ENCODE assay signal across 9 cellular contexts in the genomic region with DNA sequence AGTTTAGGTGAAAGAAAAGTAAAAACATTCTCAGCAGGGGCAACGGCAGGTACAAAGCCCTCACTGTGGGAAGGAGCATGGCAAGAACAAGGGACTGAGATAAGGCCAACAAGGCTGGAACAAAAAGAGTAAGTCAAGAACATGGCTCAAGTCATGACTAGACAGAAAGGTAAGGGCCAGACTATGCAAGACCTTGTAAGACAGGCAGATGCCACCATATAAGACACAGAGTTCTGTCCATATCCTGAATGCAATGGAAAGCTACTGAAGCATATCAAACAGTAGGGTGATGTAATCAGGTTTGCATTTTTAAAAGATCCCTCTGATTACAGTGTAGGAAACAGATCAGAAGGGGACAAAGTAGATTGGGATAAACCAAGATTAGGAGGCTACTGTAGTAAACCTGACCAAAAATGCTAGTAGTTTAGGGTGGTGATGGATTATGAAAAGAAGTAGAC. TPM values are rescaled to one million over a fixed set of nuclear protein-coding genes. Genes with fewer than 3 reads are reported as not detected.
DNase-seq lines count a peak whose midpoint lies in the region; ATAC-seq and TF ChIP-seq lines count a peak whose summit lies in the region.
"Had no signal": no experiment of that assay in that cellular context is flagged by ENCODE, and none has a peak within 500 bp of the region (broad histone marks: within the 10 kb centered on the region; RNA-seq: fewer than 3 reads in every experiment).

No MANE protein-coding gene starts in this region.

- DNase-seq in GM10266 (ENCODE audit: extremely low spot score) (peak; percentile 32), SJSA1 (ENCODE audit: low read depth in 1 of 2, low spot score in 2 of 2) (no peak), mesothelial cell of epicardium (ENCODE audit: low spot score in 2 of 2, unreplicated experiment in 2 of 2) (no peak), heart left ventricle (no peak), LoVo (ENCODE audit: low spot score) (no peak), HPDE6-E6E7 (ENCODE audit: extremely low spot score) (no peak)
- DNase-seq: SHP77 treated with DMSO at 0.1 percent for 48 hours had no signal

- no peak overlapping the region for H3K27ac ChIP-seq in HEK293 (ENCODE audit: extremely low read depth, low read depth, low read length)
- peak overlapping the region; percentile 54 for H3K27ac ChIP-seq in SJSA1
- H3K27ac ChIP-seq in heart left ventricle = no peak overlapping the region

- TF ChIP-seq CTCF in GM10266 (IDR thresholded peaks at IDR 0.05; ENCODE audit: control insufficient read depth, insufficient read depth, low read depth, missing control alignments) (no peak), HEK293 (tag by site-specific recombination; IDR thresholded peaks at IDR 0.05) (no peak), mesothelial cell of epicardium (IDR thresholded peaks at IDR 0.05; ENCODE audit: unreplicated experiment) (no peak), heart left ventricle (IDR thresholded peaks at IDR 0.05) (no peak)

- peaks cover 40% of the 10 kb centered on the region for H3K4me1 Mint-ChIP-seq in mesothelial cell of epicardium

- H3K9me3 Mint-ChIP-seq in mesothelial cell of epicardium = no peaks in the 10 kb centered on the region

- H3K9me3 ChIP-seq in HEK293 (ENCODE audit: control insufficient read depth, insufficient read depth, low read depth, low read length) (no peaks in the 10 kb centered on the region), SJSA1 (replicated peaks) (no peaks in the 10 kb centered on the region), heart left ventricle (no peaks in the 10 kb centered on the region)

- no peak overlapping the region for H3K4me3 Mint-ChIP-seq in mesothelial cell of epicardium

- no peaks in the 10 kb centered on the region for H3K36me3 Mint-ChIP-seq in mesothelial cell of epicardium

- no peaks in the 10 kb centered on the region for H3K36me3 ChIP-seq in HEK293 (ENCODE audit: control insufficient read depth in 2 of 2, insufficient read depth in 1 of 2, low read length in 2 of 2)
- H3K36me3 ChIP-seq in SJSA1 = peaks cover 8% of the 10 kb centered on the region
- no peaks in the 10 kb centered on the region for H3K36me3 ChIP-seq in heart left ventricle

- intact Hi-C loops in heart left ventricle (cut with DNase I) = loop anchor here in 3 of 10 donors (10.0 kb wide), 3 partner anchors 53 to 113 kb away; no protein-coding TSS in a partner anchor

- TF ChIP-seq POLR2A in heart left ventricle (IDR thresholded peaks at IDR 0.05) = no peak

- POLR2A ChIA-PET in HEK293 (lab: Yijun Ruan, JAX) = interaction anchor here (1.4 to 2.2 kb wide), 2 partner anchors 125 to 219 kb away, joined by 3 to 17 read pairs; a partner anchor contains a TSS

- ATAC-seq in heart left ventricle (no peak), HG02588 (IDR thresholded peaks at IDR 0.05; ENCODE audit: unreplicated experiment) (no peak)

- H3K4me1 ChIP-seq in HEK293 (ENCODE audit: control insufficient read depth, insufficient read depth, low read length) (peaks cover 21% of the 10 kb centered on the region), SJSA1 (replicated peaks) (peaks cover 28% of the 10 kb centered on the region), heart left ventricle (peaks cover 0 to 55% (median 35%) of the 10 kb centered on the region in 12 donors)

- H3K27ac Mint-ChIP-seq in mesothelial cell of epicardium = peak overlapping the region; percentile 66

- no peak overlapping the region for H3K4me3 ChIP-seq in HEK293 (ENCODE audit: low read depth, low read length)
- no peak overlapping the region for H3K4me3 ChIP-seq in SJSA1
- no peak overlapping the region for H3K4me3 ChIP-seq in heart left ventricle

- 79 to 85% (median 81%) methylated on average over 1 of the region's 1 CpG for WGBS in heart left ventricle, 4 donors

- CTCF ChIA-PET in HEK293 (lab: Yijun Ruan, JAX) = interaction anchor here (0.6 to 2.3 kb wide), 15 partner anchors 21 to 466 kb away, joined by 3 to 26 read pairs (median 4); a partner anchor contains a TSS

- H3K27me3 Mint-ChIP-seq in mesothelial cell of epicardium (ENCODE audit: low read depth) = no peaks in the 10 kb centered on the region

- H3K27me3 ChIP-seq in SJSA1 (replicated peaks) (no peaks in the 10 kb centered on the region), heart left ventricle (no peaks in the 10 kb centered on the region)

TF ChIP-seq in HEK293, 187 proteins besides CTCF, POLR2A, EP300 and RAD21 (continues in another document):
- TF ChIP-seq, protein P1, sequence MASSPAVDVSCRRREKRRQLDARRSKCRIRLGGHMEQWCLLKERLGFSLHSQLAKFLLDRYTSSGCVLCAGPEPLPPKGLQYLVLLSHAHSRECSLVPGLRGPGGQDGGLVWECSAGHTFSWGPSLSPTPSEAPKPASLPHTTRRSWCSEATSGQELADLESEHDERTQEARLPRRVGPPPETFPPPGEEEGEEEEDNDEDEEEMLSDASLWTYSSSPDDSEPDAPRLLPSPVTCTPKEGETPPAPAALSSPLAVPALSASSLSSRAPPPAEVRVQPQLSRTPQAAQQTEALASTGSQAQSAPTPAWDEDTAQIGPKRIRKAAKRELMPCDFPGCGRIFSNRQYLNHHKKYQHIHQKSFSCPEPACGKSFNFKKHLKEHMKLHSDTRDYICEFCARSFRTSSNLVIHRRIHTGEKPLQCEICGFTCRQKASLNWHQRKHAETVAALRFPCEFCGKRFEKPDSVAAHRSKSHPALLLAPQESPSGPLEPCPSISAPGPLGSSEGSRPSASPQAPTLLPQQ (tag by site-specific recombination; IDR thresholded peaks at IDR 0.05) = peak; percentile 36; the same call in 1 of the 2 replicates
- TF ChIP-seq ZNF600 (tag by site-specific recombination; IDR thresholded peaks at IDR 0.05) = peak; percentile 81
- TF ChIP-seq, protein P2, sequence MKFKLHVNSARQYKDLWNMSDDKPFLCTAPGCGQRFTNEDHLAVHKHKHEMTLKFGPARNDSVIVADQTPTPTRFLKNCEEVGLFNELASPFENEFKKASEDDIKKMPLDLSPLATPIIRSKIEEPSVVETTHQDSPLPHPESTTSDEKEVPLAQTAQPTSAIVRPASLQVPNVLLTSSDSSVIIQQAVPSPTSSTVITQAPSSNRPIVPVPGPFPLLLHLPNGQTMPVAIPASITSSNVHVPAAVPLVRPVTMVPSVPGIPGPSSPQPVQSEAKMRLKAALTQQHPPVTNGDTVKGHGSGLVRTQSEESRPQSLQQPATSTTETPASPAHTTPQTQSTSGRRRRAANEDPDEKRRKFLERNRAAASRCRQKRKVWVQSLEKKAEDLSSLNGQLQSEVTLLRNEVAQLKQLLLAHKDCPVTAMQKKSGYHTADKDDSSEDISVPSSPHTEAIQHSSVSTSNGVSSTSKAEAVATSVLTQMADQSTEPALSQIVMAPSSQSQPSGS (tag by site-specific recombination; IDR thresholded peaks at IDR 0.05; ENCODE audit: low read depth) = peak; percentile 80
- peak; percentile 90 for TF ChIP-seq ZBTB17 (tag by site-specific recombination; IDR thresholded peaks at IDR 0.05)
- TF ChIP-seq RBAK (tag by site-specific recombination; IDR thresholded peaks at IDR 0.05) = no peak
- peak; percentile 74; the same call in 1 of the 2 replicates for TF ChIP-seq MZF1 (tag by site-specific recombination; IDR thresholded peaks at IDR 0.05; ENCODE audit: borderline replicate concordance)
- TF ChIP-seq, protein P3, sequence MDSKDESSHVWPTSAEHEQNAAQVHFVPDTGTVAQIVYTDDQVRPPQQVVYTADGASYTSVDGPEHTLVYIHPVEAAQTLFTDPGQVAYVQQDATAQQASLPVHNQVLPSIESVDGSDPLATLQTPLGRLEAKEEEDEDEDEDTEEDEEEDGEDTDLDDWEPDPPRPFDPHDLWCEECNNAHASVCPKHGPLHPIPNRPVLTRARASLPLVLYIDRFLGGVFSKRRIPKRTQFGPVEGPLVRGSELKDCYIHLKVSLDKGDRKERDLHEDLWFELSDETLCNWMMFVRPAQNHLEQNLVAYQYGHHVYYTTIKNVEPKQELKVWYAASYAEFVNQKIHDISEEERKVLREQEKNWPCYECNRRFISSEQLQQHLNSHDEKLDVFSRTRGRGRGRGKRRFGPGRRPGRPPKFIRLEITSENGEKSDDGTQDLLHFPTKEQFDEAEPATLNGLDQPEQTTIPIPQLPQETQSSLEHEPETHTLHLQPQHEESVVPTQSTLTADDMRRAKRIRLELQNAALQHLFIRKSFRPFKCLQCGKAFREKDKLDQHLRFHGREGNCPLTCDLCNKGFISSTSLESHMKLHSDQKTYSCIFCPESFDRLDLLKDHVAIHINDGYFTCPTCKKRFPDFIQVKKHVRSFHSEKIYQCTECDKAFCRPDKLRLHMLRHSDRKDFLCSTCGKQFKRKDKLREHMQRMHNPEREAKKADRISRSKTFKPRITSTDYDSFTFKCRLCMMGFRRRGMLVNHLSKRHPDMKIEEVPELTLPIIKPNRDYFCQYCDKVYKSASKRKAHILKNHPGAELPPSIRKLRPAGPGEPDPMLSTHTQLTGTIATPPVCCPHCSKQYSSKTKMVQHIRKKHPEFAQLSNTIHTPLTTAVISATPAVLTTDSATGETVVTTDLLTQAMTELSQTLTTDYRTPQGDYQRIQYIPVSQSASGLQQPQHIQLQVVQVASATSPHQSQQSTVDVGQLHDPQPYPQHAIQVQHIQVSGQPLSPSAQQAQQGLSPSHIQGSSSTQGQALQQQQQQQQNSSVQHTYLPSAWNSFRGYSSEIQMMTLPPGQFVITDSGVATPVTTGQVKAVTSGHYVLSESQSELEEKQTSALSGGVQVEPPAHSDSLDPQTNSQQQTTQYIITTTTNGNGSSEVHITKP (tag by site-specific recombination; IDR thresholded peaks at IDR 0.05) = peak; percentile 90
- 0 out of 2 replicates have a peak, but pooled peaks have one; percentile 78 for TF ChIP-seq ZNF530 (tag by site-specific recombination; IDR thresholded peaks at IDR 0.05; ENCODE audit: low read depth)
- TF ChIP-seq WT1 (tag by site-specific recombination; IDR thresholded peaks at IDR 0.05) = no peak
- TF ChIP-seq PRDM1 (tag by site-specific recombination; IDR thresholded peaks at IDR 0.05) = peak; percentile 26; the same call in 1 of the 2 replicates
- TF ChIP-seq ZNF366 (tag by site-specific recombination; conservative IDR thresholded peaks at IDR 0.05) = peak; percentile 56
- peak; percentile 36; the same call in 1 of the 2 replicates for TF ChIP-seq FEZF1 (tag by site-specific recombination; IDR thresholded peaks at IDR 0.05)
- TF ChIP-seq ZFP69B (tag by site-specific recombination; IDR thresholded peaks at IDR 0.05) = peak; percentile 12; the same call in 1 of the 2 replicates
- no peak for TF ChIP-seq MEIS1 (CRISPR knock-in tag; IDR thresholded peaks at IDR 0.05; ENCODE audit: borderline replicate concordance)
- peak; percentile 31; the same call in 1 of the 2 replicates for TF ChIP-seq ZNF629 (tag by site-specific recombination; IDR thresholded peaks at IDR 0.05)

RNA-seq across cellular contexts. Expression of a gene that starts 5.5 kb away (rescaled TPM):
- 40.6 and 54.5 TPM in 2 replicates for total RNA-seq in SJSA1 (2014; rRNA removed; shearing (Covaris generic))
- total RNA-seq in mesothelial cell of epicardium = 39.8 to 41.7 TPM (median 40.8 TPM) in 3 replicates
- total RNA-seq in heart left ventricle = 10 to 100 TPM; 10.9 to 20.0 (median 15.5) TPM
- polyA plus RNA-seq in heart left ventricle = 1 to 10 TPM; 6.1 to 8.5 TPM
